ENCODE assay signal across 1 cellular context in the genomic region with DNA sequence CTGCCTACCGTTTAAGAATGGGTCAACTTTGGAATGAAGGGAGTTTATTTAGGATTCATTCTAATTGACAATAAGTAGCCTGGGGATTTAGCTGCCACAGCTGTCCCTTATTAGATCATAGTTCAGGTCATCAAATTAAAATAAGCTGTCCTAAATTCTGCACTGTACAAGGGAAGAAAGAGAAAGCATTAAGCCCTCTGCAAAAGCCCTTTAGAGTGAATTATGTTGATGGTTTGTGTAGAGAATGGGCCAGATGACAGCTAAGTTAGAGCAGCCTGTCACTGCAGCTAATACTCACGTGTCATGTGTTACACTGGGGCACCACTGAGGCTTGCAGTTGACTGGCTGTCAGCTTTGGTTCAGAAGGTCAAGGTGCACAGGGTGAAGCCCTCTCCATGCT.
TF ChIP-seq lines count a peak whose summit lies in the region.

No MANE protein-coding gene starts in this region.

TF ChIP-seq in SK-N-SH, 30 proteins besides CTCF, POLR2A, EP300 and RAD21 (continued from another document):
- no peak for TF ChIP-seq EZH2phosphoT487 (IDR thresholded peaks at IDR 0.05; ENCODE audit: borderline replicate concordance, low read depth)
- no peak for TF ChIP-seq NFIC (IDR thresholded peaks at IDR 0.05; ENCODE audit: borderline replicate concordance)
- TF ChIP-seq MXI1 (IDR thresholded peaks at IDR 0.05; ENCODE audit: low read depth, low read length) = peak; percentile 86; the same call in 1 of the 2 replicates
- TF ChIP-seq IRF3 (IDR thresholded peaks at IDR 0.05; ENCODE audit: low read depth, low read length) = no peak
- TF ChIP-seq NRF1 (IDR thresholded peaks at IDR 0.05; ENCODE audit: low read depth, low read length) = no peak
- no peak for TF ChIP-seq ZBTB33 (IDR thresholded peaks at IDR 0.05; ENCODE audit: borderline replicate concordance, low read depth)
- TF ChIP-seq PBX3 (IDR thresholded peaks at IDR 0.05) = no peak
- TF ChIP-seq RCOR1 (IDR thresholded peaks at IDR 0.05; ENCODE audit: low read length) = peak; percentile 83
TF ChIP-seq in SK-N-SH: peak in this region for 3.
